In the genomic region with DNA sequence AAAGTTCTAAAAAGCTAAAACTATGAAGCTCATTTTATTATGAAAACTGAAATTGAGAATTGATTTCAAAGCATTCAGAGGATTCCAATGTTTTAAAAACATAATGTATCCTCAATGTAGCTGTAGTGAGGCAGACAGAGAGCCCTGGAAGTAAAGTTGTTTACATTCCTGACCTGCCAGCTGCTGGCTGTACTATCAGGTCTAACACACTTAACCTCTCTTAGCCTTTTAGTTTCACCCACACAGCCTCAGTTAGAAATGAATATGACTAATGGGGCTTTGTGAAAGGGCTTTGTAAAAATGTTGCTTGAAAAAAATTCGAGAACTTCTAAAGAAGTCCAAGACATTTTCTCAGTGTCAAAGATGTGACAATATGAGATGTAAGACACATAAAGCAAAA, we compare ENCODE assay signal across 14 cellular contexts.
A peak's percentile ranks its signal among the peaks of the same experiment; 100 is the strongest.
DNase-seq lines count a peak whose midpoint lies in the region; ATAC-seq and TF ChIP-seq lines count a peak whose summit lies in the region.
"Had no signal": no experiment of that assay in that cellular context is flagged by ENCODE, and none has a peak within 500 bp of the region (broad histone marks: within the 10 kb centered on the region; RNA-seq: fewer than 3 reads in every experiment).

No MANE protein-coding gene starts in this region.

- intact Hi-C loops in left lung (cut with DNase I): no loop called here

- in situ Hi-C loops in brain microvascular endothelial cell (cut with HindIII; ENCODE audit: low pct_ligation_motif_present, low sequenced_read_pairs): no loop called here

- peak overlapping the region; percentile 5 for H3K9ac ChIP-seq in adipocyte (ENCODE audit: low read length)

- H3K4me3 ChIP-seq in adipocyte (ENCODE audit: low read length): no peak overlapping the region
- H3K4me3 ChIP-seq in left lung: no peak overlapping the region
- no peak overlapping the region for H3K4me3 ChIP-seq in brain microvascular endothelial cell (ENCODE audit: low read depth, low read length)
- H3K4me3 ChIP-seq: skin epidermis had no signal

- H3K9me3 ChIP-seq in adipocyte (ENCODE audit: control insufficient read depth, low read length): no peaks in the 10 kb centered on the region
- no peaks in the 10 kb centered on the region for H3K9me3 ChIP-seq in left lung

- no peaks in the 10 kb centered on the region for H3K27me3 ChIP-seq in adipocyte (replicated peaks; ENCODE audit: control insufficient read depth, insufficient read depth, low read length)
- H3K27me3 ChIP-seq in left lung: no peaks in the 10 kb centered on the region
- H3K27me3 ChIP-seq in brain microvascular endothelial cell (replicated peaks): no peaks in the 10 kb centered on the region

- H3K27ac ChIP-seq in left lung (no peak overlapping the region), brain microvascular endothelial cell (no peak overlapping the region)
- H3K27ac ChIP-seq: RWPE1, skin epidermis had no signal

- ATAC-seq in left lung: peak; percentile 95
- no peak for ATAC-seq in GM19035 (IDR thresholded peaks at IDR 0.05; ENCODE audit: unreplicated experiment)
- ATAC-seq: effector memory CD8-positive, alpha-beta T cell had no signal

- peak; percentile 70 for DNase-seq in DMS53 (lab: John Stamatoyannopoulos, UW)
- DNase-seq in H4 (ENCODE audit: low spot score): peak; percentile 26
- DNase-seq in adipocyte (ENCODE audit: low read depth): peak; percentile 53
- no peak for DNase-seq in left lung
- no peak for DNase-seq in SK-N-DZ (ENCODE audit: low spot score)
- DNase-seq in brain microvascular endothelial cell: no peak
- DNase-seq in stimulated activated CD4-positive, alpha-beta T cell treated with anti-CD3 and anti-CD28 coated beads, Interleukin-15, amount 100 ng/mL, for 24 hours: no peak
- DNase-seq: activated naive CD4-positive, alpha-beta T cell treated with Interleukin-2 at 50 U/mL for 16 hours; effector memory CD8-positive, alpha-beta T cell; kidney; NCI-H1048 had no signal

- TF ChIP-seq CTCF in left lung (IDR thresholded peaks at IDR 0.05) (no peak), brain microvascular endothelial cell (IDR thresholded peaks at IDR 0.05; ENCODE audit: low read depth, low read length, missing control alignments) (no peak)

- H3K4me1 ChIP-seq in adipocyte (ENCODE audit: control insufficient read depth, insufficient read depth, low read length): peaks cover 16% of the 10 kb centered on the region
- H3K4me1 ChIP-seq in left lung: peaks cover 0 to 17% of the 10 kb centered on the region in 2 donors

- H3K36me3 ChIP-seq in adipocyte (ENCODE audit: control insufficient read depth, insufficient read depth, low read length, severe bottlenecking) (no peaks in the 10 kb centered on the region), left lung (no peaks in the 10 kb centered on the region), brain microvascular endothelial cell (replicated peaks) (no peaks in the 10 kb centered on the region)

Comparison
In these comparisons a context has a peak if more than half of its experiments do, and no peak if none do; other contexts are left out.
1. DNase-seq: peak in DMS53 (single experiment), H4 (single experiment) and adipocyte (single experiment); none in left lung (0 of 2), SK-N-DZ (single experiment), brain microvascular endothelial cell (single experiment) and stimulated activated CD4-positive, alpha-beta T cell treated with anti-CD3 and anti-CD28 coated beads, Interleukin-15, amount 100 ng/mL, for 24 hours (single experiment).